Comparison of ENCODE assay signal across 15 cellular contexts in the genomic region with DNA sequence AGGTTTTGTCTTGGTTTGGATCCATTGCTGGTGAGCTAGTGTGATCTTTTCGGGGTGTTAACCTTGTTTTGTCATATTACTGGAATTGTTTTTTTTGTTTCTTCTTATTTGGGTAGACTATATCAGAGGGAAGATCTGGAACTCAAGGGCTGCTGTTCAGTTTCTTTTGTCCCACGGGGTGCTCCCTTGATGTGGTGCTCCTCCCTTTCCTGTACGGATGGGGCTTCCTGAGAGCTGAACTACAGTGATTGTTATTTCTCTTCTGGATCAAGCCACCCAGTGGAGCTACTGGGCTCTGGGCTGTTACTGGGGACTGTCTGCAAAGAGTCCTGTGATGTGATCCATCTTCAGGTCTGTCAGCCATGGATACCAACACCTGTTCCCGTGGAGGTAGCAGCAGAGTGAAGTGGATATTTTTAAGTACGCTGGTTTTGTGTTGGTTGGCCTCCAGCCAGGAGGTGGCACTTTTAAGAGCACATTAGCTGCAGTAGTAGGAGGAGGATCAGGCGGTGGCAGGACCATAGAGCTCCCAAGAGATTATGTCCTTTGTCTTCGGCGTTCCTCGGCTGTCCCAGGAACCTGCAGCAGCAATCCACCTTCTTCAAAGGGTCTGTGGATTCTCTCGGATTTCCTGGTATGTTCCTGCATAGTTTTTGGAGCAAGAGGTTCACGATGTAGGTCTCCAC.
"Had no signal": no experiment of that assay in that cellular context is flagged by ENCODE, and none has a peak within 500 bp of the region (broad histone marks: within the 10 kb centered on the region; RNA-seq: fewer than 3 reads in every experiment).

No MANE protein-coding gene starts in this region.

- H3K4me1 Mint-ChIP-seq: nephron progenitor cell had no signal

- H3K27ac Mint-ChIP-seq: activated CD4-positive, alpha-beta memory T cell treated with anti-CD3 and anti-CD28 coated beads for 36 hours; activated T-helper 1 cell treated with anti-CD3 and anti-CD28 coated beads, Interleukin-12 subunit alpha, Interleukin-12 subunit beta, Interleukin-2, Interleukin-4 antibody, amounts not matched to agents 30 ng/mL and 10 ng/mL and 1 ng/mL, durations not matched to agents 14 hours and 24 hours and 36 hours; nephron progenitor cell had no signal

- H3K4me3 Mint-ChIP-seq: activated CD4-positive, alpha-beta memory T cell treated with anti-CD3 and anti-CD28 coated beads for 36 hours; activated T-helper 1 cell treated with anti-CD3 and anti-CD28 coated beads, Interleukin-12 subunit alpha, Interleukin-12 subunit beta, Interleukin-2, Interleukin-4 antibody, amounts not matched to agents 30 ng/mL and 10 ng/mL and 1 ng/mL, durations not matched to agents 14 hours and 24 hours and 36 hours; nephron progenitor cell had no signal

- ATAC-seq: foreskin keratinocyte, left lung, psoas muscle had no signal

- DNase-seq: activated CD4-positive, alpha-beta memory T cell treated with anti-CD3 and anti-CD28 coated beads for 36 hours; activated naive CD4-positive, alpha-beta T cell; esophagus squamous epithelium; foreskin keratinocyte; head of caudate nucleus; mesenchymal stem cell; nephron progenitor cell; psoas muscle; sigmoid colon; stimulated activated CD4-positive, alpha-beta T cell treated with anti-CD3 and anti-CD28 coated beads, Interleukin-2, amount 100 ng/mL, for 24 hours; stimulated activated naive CD4-positive, alpha-beta T cell treated with Interleukin-2 at 50 U/mL for 16 hours; T1000; upper lobe of left lung had no signal
